Comparison of ENCODE assay signal across 8 cellular contexts in genomic region chr9:113682297-113682771, GRCh38.
DNase-seq lines count a peak whose midpoint lies in the region; ATAC-seq and TF ChIP-seq lines count a peak whose summit lies in the region.

No MANE protein-coding gene starts in this region.

- POLR2A ChIA-PET in HEK293 (lab: Yijun Ruan, JAX): no interaction called here

- CTCF ChIA-PET in HEK293 (lab: Yijun Ruan, JAX): interaction anchor here (0.5 to 2.2 kb wide), 31 partner anchors 10 to 903 kb away, joined by 3 to 18 read pairs (median 4); partner anchors contain the start of gene WDR31

- no peak overlapping the region for H3K4me3 ChIP-seq in HEK293 (ENCODE audit: low read depth, low read length)

- H3K27ac ChIP-seq in C4-2B: 0 out of 2 replicates have a peak overlapping the region, but pooled peaks have one; percentile 3
- H3K27ac ChIP-seq in HEK293 (ENCODE audit: extremely low read depth, low read depth, low read length): no peak overlapping the region

- H3K36me3 ChIP-seq in HEK293 (ENCODE audit: control insufficient read depth in 2 of 2, insufficient read depth in 1 of 2, low read length in 2 of 2): no peaks in the 10 kb centered on the region

- peak; percentile 77 for ATAC-seq in omental fat pad (ENCODE audit: low FRiP score)
- no peak for ATAC-seq in GM21447 (IDR thresholded peaks at IDR 0.05; ENCODE audit: unreplicated experiment)

- peak; percentile 96 for TF ChIP-seq CTCF in C4-2B (conservative IDR thresholded peaks at IDR 0.05)
- TF ChIP-seq CTCF in HEK293 (tag by site-specific recombination; IDR thresholded peaks at IDR 0.05): peak; percentile 58; the same call in 1 of the 2 replicates
- peak in 1 of 3 donors; percentile 35 for TF ChIP-seq CTCF in omental fat pad (IDR thresholded peaks at IDR 0.05)

- no peaks in the 10 kb centered on the region for H3K9me3 ChIP-seq in HEK293 (ENCODE audit: control insufficient read depth, insufficient read depth, low read depth, low read length)

- H3K4me1 ChIP-seq in HEK293 (ENCODE audit: control insufficient read depth, insufficient read depth, low read length): no peaks in the 10 kb centered on the region

- peak; percentile 30 for DNase-seq in NOMO-1 treated with DMSO at 0.1 percent for 48 hours (lab: John Stamatoyannopoulos, UW; ENCODE audit: unreplicated experiment)
- DNase-seq in activated T-helper 9 cell treated with anti-CD3 and anti-CD28 coated beads, Interleukin-2, amount 50 U/mL, for 16 hours (ENCODE audit: low read depth): peak; percentile 12
- DNase-seq in glomerular endothelial cell (ENCODE audit: extremely low read depth, low read depth, low spot score): peak; percentile 82
- peak; percentile 85 for DNase-seq in omental fat pad (ENCODE audit: low spot score)
- no peak for DNase-seq in NCI-H1436 (lab: John Stamatoyannopoulos, UW)

TF ChIP-seq in HEK293, 187 proteins besides CTCF, POLR2A, EP300 and RAD21:
- TF ChIP-seq ZNF785 (tag by site-specific recombination; IDR thresholded peaks at IDR 0.05): no peak
- 0 out of 2 replicates have a peak, but pooled peaks have one; percentile 39 for TF ChIP-seq ZNF2 (tag by site-specific recombination; IDR thresholded peaks at IDR 0.05)
- TF ChIP-seq ZNF362 (tag by site-specific recombination; IDR thresholded peaks at IDR 0.05): no peak
- peak; percentile 83 for TF ChIP-seq ZNF600 (tag by site-specific recombination; IDR thresholded peaks at IDR 0.05)
- no peak for TF ChIP-seq ZNF223 (tag by site-specific recombination; IDR thresholded peaks at IDR 0.05)
- no peak for TF ChIP-seq ZBTB8A (tag by site-specific recombination; IDR thresholded peaks at IDR 0.05)
- no peak for TF ChIP-seq MYNN (tag by site-specific recombination; IDR thresholded peaks at IDR 0.05; ENCODE audit: borderline replicate concordance)
- TF ChIP-seq EGR2 (tag by site-specific recombination; IDR thresholded peaks at IDR 0.05; ENCODE audit: low read depth): peak; percentile 40; the same call in 1 of the 2 replicates
- TF ChIP-seq FEZF1 (tag by site-specific recombination; IDR thresholded peaks at IDR 0.05): peak; percentile 70
- no peak for TF ChIP-seq HOXC10 (CRISPR knock-in tag; IDR thresholded peaks at IDR 0.05)
- TF ChIP-seq ZNF488 (tag by site-specific recombination; IDR thresholded peaks at IDR 0.05): no peak
- no peak for TF ChIP-seq ZNF311 (tag by site-specific recombination; IDR thresholded peaks at IDR 0.05; ENCODE audit: borderline replicate concordance)
- TF ChIP-seq OVOL3 (tag by site-specific recombination; IDR thresholded peaks at IDR 0.05): no peak
- no peak for TF ChIP-seq KLF7 (tag by site-specific recombination; IDR thresholded peaks at IDR 0.05; ENCODE audit: borderline replicate concordance)
- peak; percentile 37; the same call in 1 of the 2 replicates for TF ChIP-seq ZNF366 (tag by site-specific recombination; conservative IDR thresholded peaks at IDR 0.05)
- no peak for TF ChIP-seq ZNF341 (tag by site-specific recombination; IDR thresholded peaks at IDR 0.05; ENCODE audit: low read depth)
- no peak; the same call in 1 of the 2 replicates for TF ChIP-seq WT1 (tag by site-specific recombination; IDR thresholded peaks at IDR 0.05)
- no peak for TF ChIP-seq ZNF791 (tag by site-specific recombination; IDR thresholded peaks at IDR 0.05)
- TF ChIP-seq ZNF501 (tag by site-specific recombination; IDR thresholded peaks at IDR 0.05): no peak
- TF ChIP-seq YY2 (tag by site-specific recombination; IDR thresholded peaks at IDR 0.05): no peak
- peak; percentile 77 for TF ChIP-seq ZNF654 (tag by site-specific recombination; IDR thresholded peaks at IDR 0.05; ENCODE audit: low read depth)
- TF ChIP-seq ZNF132 (tag by site-specific recombination; IDR thresholded peaks at IDR 0.05; ENCODE audit: borderline replicate concordance): no peak
- no peak for TF ChIP-seq PBX3 (CRISPR knock-in tag; IDR thresholded peaks at IDR 0.05)
- 0 out of 2 replicates have a peak, but pooled peaks have one; percentile 15 for TF ChIP-seq PRDM1 (tag by site-specific recombination; IDR thresholded peaks at IDR 0.05)
- no peak for TF ChIP-seq ZNF10 (tag by site-specific recombination; IDR thresholded peaks at IDR 0.05)
- TF ChIP-seq ZFHX2 (tag by site-specific recombination; conservative IDR thresholded peaks at IDR 0.05): peak; percentile 45; the same call in 1 of the 2 replicates
- no peak for TF ChIP-seq ZNF792 (tag by site-specific recombination; IDR thresholded peaks at IDR 0.05)
- TF ChIP-seq IKZF3 (tag by site-specific recombination; IDR thresholded peaks at IDR 0.05): peak; percentile 61
- peak; percentile 87 for TF ChIP-seq GLIS1 (tag by site-specific recombination; IDR thresholded peaks at IDR 0.05)
- 0 out of 2 replicates have a peak, but pooled peaks have one; percentile 28 for TF ChIP-seq KLF9 (tag by site-specific recombination; IDR thresholded peaks at IDR 0.05; ENCODE audit: low read depth)
- TF ChIP-seq ZNF629 (tag by site-specific recombination; IDR thresholded peaks at IDR 0.05): no peak
TF ChIP-seq in HEK293: peak in this region for 11.
